8 cellular contexts compared by ENCODE assay signal in genomic region chr20:62900692-62901584, GRCh38. TPM values are rescaled to one million over a fixed set of nuclear protein-coding genes. Genes with fewer than 3 reads are reported as not detected.
DNase-seq lines count a peak whose midpoint lies in the region; ATAC-seq, FAIRE-seq and TF ChIP-seq lines count a peak whose summit lies in the region.

No MANE protein-coding gene starts in this region.

- peak; percentile 61 for TF ChIP-seq CTCF in bronchial epithelial cell (IDR thresholded peaks at IDR 0.05; ENCODE audit: insufficient read depth, low read length, severe bottlenecking)
- TF ChIP-seq CTCF in GM10248 (IDR thresholded peaks at IDR 0.05; ENCODE audit: control extremely low read depth, extremely low read depth, low read depth, missing control alignments) = no peak

- H2BK12ac ChIP-seq in neuronal stem cell (ENCODE audit: low read length) = no peak overlapping the region

- no peak overlapping the region for H2AFZ ChIP-seq in neuronal stem cell (ENCODE audit: low read length)

- DNase-seq in NCI-H2171 (lab: John Stamatoyannopoulos, UW) (peak; percentile 43), bronchial epithelial cell (ENCODE audit: low read depth) (peak; percentile 86), neuronal stem cell (ENCODE audit: low spot score) (no peak), caudate nucleus (lab: John Stamatoyannopoulos, UW) (no peak), GM10248 (ENCODE audit: extremely low spot score) (no peak), NCI-H446 treated with DMSO at 0.1 percent for 48 hours (lab: John Stamatoyannopoulos, UW) (no peak)

- CTCF ChIA-PET in GM10248 (lab: Yijun Ruan, JAX) = interaction anchor here (0.7 to 10.0 kb wide), 17 partner anchors 12 to 112 kb away, joined by 3 to 153 read pairs (median 4); partner anchors contain the start of genes DIDO1 and GID8

- no peak overlapping the region for H2BK120ac ChIP-seq in neuronal stem cell (ENCODE audit: low read depth, low read length)

- H3K9me3 ChIP-seq in BLaER1 = no peaks in the 10 kb centered on the region
- H3K9me3 ChIP-seq in neuronal stem cell (replicated peaks in 1 of 2; ENCODE audit: control insufficient read depth in 2 of 2, insufficient read depth in 1 of 2, low read depth in 1 of 2, low read length in 2 of 2) = no peaks in the 10 kb centered on the region

- FAIRE-seq in bronchial epithelial cell (lab: Jason Lieb, UNC) = no peak

- H3K27ac ChIP-seq in BLaER1 (peak overlapping the region; percentile 12; the same call in 1 of the 2 replicates), neuronal stem cell (replicated peaks; ENCODE audit: low read length) (peak overlapping the region; percentile 58), caudate nucleus (ENCODE audit: low read depth, low read length) (no peak overlapping the region)

- peak overlapping the region; percentile 12 for H3K18ac ChIP-seq in neuronal stem cell (ENCODE audit: low read length)

- peaks cover 78% of the 10 kb centered on the region for H4K20me1 ChIP-seq in BLaER1

- H3K4me1 ChIP-seq in BLaER1 (peaks cover 40% of the 10 kb centered on the region), neuronal stem cell (ENCODE audit: control insufficient read depth in 2 of 2, insufficient read depth in 1 of 2, low read depth in 1 of 2, low read length in 2 of 2) (peaks cover 9 to 14% of the 10 kb centered on the region in 2 donors)

- H4K91ac ChIP-seq in neuronal stem cell (ENCODE audit: low read depth, low read length, poor library complexity) = no peak overlapping the region

- H3K36me3 ChIP-seq in BLaER1 = peaks cover 73% of the 10 kb centered on the region
- peaks cover 20% of the 10 kb centered on the region for H3K36me3 ChIP-seq in bronchial epithelial cell (ENCODE audit: control insufficient read depth, insufficient read depth, low read length)
- peaks cover 27 to 80% of the 10 kb centered on the region in 2 donors for H3K36me3 ChIP-seq in neuronal stem cell (replicated peaks in 1 of 2; ENCODE audit: control insufficient read depth in 2 of 2, insufficient read depth in 2 of 2, low read length in 2 of 2)

- H3K9ac ChIP-seq in BLaER1 (0 out of 2 replicates have a peak overlapping the region, but pooled peaks have one; percentile 1), neuronal stem cell (ENCODE audit: low read depth, low read length, poor library complexity) (no peak overlapping the region)

- H3K4me3 ChIP-seq in BLaER1 (no peak overlapping the region), bronchial epithelial cell (ENCODE audit: low read depth, low read length) (no peak overlapping the region), neuronal stem cell (ENCODE audit: low read length in 2 of 2) (no peak overlapping the region)

- H3K23ac ChIP-seq in neuronal stem cell (ENCODE audit: low read depth, low read length, poor library complexity) = no peak overlapping the region

- H2BK15ac ChIP-seq in neuronal stem cell (ENCODE audit: low read length) = no peak overlapping the region

- H4K8ac ChIP-seq in neuronal stem cell (ENCODE audit: low read depth, low read length) = no peak overlapping the region

- H3K4ac ChIP-seq in neuronal stem cell (ENCODE audit: low read length) = no peak overlapping the region

- H2AK5ac ChIP-seq in neuronal stem cell (ENCODE audit: low read depth, low read length) = no peak overlapping the region

- H3K4me2 ChIP-seq in BLaER1 = peak overlapping the region; percentile 82
- H3K4me2 ChIP-seq in neuronal stem cell (ENCODE audit: insufficient read depth, low read length, poor library complexity, severe bottlenecking) = peak overlapping the region; percentile 28

- H2BK5ac ChIP-seq in neuronal stem cell (ENCODE audit: low read length) = no peak overlapping the region

- POLR2A ChIA-PET in GM10248 (lab: Yijun Ruan, JAX) = no interaction called here

- no peak overlapping the region for H3K14ac ChIP-seq in neuronal stem cell (ENCODE audit: low read length)

- peak; percentile 21 for ATAC-seq in GM18868 (IDR thresholded peaks at IDR 0.05; ENCODE audit: unreplicated experiment)

- no peaks in the 10 kb centered on the region for H3K79me1 ChIP-seq in neuronal stem cell (ENCODE audit: low read depth, low read length)

- no peaks in the 10 kb centered on the region for H3K27me3 ChIP-seq in BLaER1
- H3K27me3 ChIP-seq in bronchial epithelial cell (ENCODE audit: control insufficient read depth, insufficient read depth, low read length) = no peaks in the 10 kb centered on the region
- H3K27me3 ChIP-seq in neuronal stem cell (ENCODE audit: control insufficient read depth in 3 of 3, insufficient read depth in 3 of 3, low read depth in 1 of 3, low read length in 3 of 3) = no peaks in the 10 kb centered on the region

- no CpG with 5 or more reads among the region's 20 CpGs for WGBS in neuronal stem cell (ENCODE audit: extremely low coverage in 2 of 2, insufficient read length in 2 of 2, insufficient replicate concordance in 1 of 2), 2 donors

RNA-seq across cellular contexts. Expression of gene DIDO1, which starts 25.4 kb away (rescaled TPM):
- 26.9 and 31.6 TPM in 2 replicates for total RNA-seq in bronchial epithelial cell
- polyA plus RNA-seq in neuronal stem cell (2013, experiment 1 of 2) = 50.1 TPM
- polyA plus RNA-seq in neuronal stem cell (2013, experiment 2 of 2) = 49.8 TPM

RNA-seq across cellular contexts. Expression of gene GID8, which starts 37.0 kb away (rescaled TPM):
- 69.2 and 71.2 TPM in 2 replicates for total RNA-seq in bronchial epithelial cell
- 34.3 TPM for polyA plus RNA-seq in neuronal stem cell (2013, experiment 1 of 2)
- polyA plus RNA-seq in neuronal stem cell (2013, experiment 2 of 2) = 35.7 TPM

RNA-seq across cellular contexts. Expression of gene TCFL5, which starts 39.3 kb away (rescaled TPM):
- 13.2 and 14.5 TPM in 2 replicates for total RNA-seq in bronchial epithelial cell
- 14.5 TPM for polyA plus RNA-seq in neuronal stem cell (2013, experiment 1 of 2)
- polyA plus RNA-seq in neuronal stem cell (2013, experiment 2 of 2) = 15.3 TPM

RNA-seq across cellular contexts. Expression of gene SLC17A9, which starts 51.6 kb away (rescaled TPM):
- 0.13 and 0.53 TPM in 2 replicates for total RNA-seq in bronchial epithelial cell
- polyA plus RNA-seq in neuronal stem cell (2013, experiment 1 of 2) = 1.6 TPM
- 1.9 TPM for polyA plus RNA-seq in neuronal stem cell (2013, experiment 2 of 2)

Comparison
In these comparisons a context has a peak if more than half of its experiments do, and no peak if none do; other contexts are left out.
1. DNase-seq: peak in NCI-H2171 (single experiment) and bronchial epithelial cell (single experiment); none in neuronal stem cell (single experiment), caudate nucleus (0 of 61), GM10248 (single experiment) and NCI-H446 treated with DMSO at 0.1 percent for 48 hours (single experiment).